In the genomic region with DNA sequence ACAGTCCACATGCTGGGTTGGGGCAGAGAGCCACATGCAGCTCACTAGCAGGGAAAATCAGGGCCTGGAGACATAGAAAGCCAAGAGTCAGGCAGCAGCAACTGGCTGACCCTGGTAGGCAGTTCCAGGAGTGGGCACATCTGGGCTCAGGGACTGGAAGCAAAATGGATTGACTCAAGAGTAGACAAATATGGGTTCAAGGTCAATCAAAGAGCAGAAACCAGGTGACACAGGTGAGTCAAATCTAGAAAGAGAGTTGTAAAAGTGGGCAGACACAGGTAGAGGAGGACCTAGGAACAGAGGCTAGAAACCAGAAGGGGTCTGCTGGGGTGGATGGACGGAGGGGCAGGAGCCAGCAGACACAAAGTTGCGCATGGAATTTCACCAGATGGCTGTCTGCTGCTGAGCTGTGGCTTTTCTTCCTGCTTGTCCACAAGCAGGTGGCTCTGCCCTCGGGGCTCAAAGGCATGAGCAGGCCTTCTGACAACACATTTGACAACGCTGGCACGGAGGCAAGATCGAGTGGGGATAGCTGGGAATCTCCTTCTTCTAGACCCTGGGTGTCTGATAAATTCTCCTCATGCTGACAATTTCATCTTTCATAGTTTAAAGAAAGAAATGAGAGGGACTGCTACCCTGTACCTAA, we compare ENCODE assay signal across 27 cellular contexts. TPM values are rescaled to one million over a fixed set of nuclear protein-coding genes. Genes with fewer than 3 reads are reported as not detected.
DNase-seq lines count a peak whose midpoint lies in the region; ATAC-seq, FAIRE-seq and TF ChIP-seq lines count a peak whose summit lies in the region.
"Had no signal": no experiment of that assay in that cellular context is flagged by ENCODE, and none has a peak within 500 bp of the region (broad histone marks: within the 10 kb centered on the region; RNA-seq: fewer than 3 reads in every experiment).

No MANE protein-coding gene starts in this region.

- H3K9me3 ChIP-seq in gastrocnemius medialis = no peaks in the 10 kb centered on the region
- H3K9me3 ChIP-seq: upper lobe of left lung had no signal

- TF ChIP-seq POLR2A in gastrocnemius medialis (IDR thresholded peaks at IDR 0.05) = no peak

- intact Hi-C loops in gastrocnemius medialis (cut with DNase I; ENCODE audit: low total_unique reads) = no loop called here

- no peaks in the 10 kb centered on the region for H3K36me3 ChIP-seq in gastrocnemius medialis
- H3K36me3 ChIP-seq: upper lobe of left lung had no signal

- H3K4me1 ChIP-seq in gastrocnemius medialis = no peaks in the 10 kb centered on the region

- in situ Hi-C loops in gastrocnemius medialis (cut with MboI; ENCODE audit: low sequenced_read_pairs in 4 of 4) = no loop called here

- no peak for TF ChIP-seq CTCF in D721Med (IDR thresholded peaks at IDR 0.05; ENCODE audit: insufficient read depth, missing control alignments)
- no peak for TF ChIP-seq CTCF in gastrocnemius medialis (IDR thresholded peaks at IDR 0.05 in 4 of 5, conservative IDR thresholded peaks at IDR 0.05 in 1 of 5)

- no peak overlapping the region for H3K27ac ChIP-seq in gastrocnemius medialis
- H3K27ac ChIP-seq: KMS-11 had no signal

- no peaks in the 10 kb centered on the region for H3K27me3 ChIP-seq in gastrocnemius medialis
- H3K27me3 ChIP-seq: upper lobe of left lung had no signal

- H3K4me3 ChIP-seq in gastrocnemius medialis = no peak overlapping the region
- H3K4me3 ChIP-seq: upper lobe of left lung had no signal

- no peak for FAIRE-seq in D721Med (lab: Jason Lieb, UNC)
- FAIRE-seq: bronchial epithelial cell, colon, GM18507 had no signal

- no peak; the same call in 2 of the 3 replicates for ATAC-seq in SK-N-SH treated with all-trans-retinoic acid at 6 μM for 48 hours
- ATAC-seq in HG03196 (IDR thresholded peaks at IDR 0.05; ENCODE audit: unreplicated experiment) = no peak
- no peak for ATAC-seq in gastrocnemius medialis
- ATAC-seq in GM21825 (IDR thresholded peaks at IDR 0.05; ENCODE audit: unreplicated experiment) = no peak
- ATAC-seq: left colon; natural killer cell treated with Interleukin-12 subunit alpha and Interleukin-12 subunit beta and Interleukin-15 and Interleukin-18, amount 100 ng/mL, for 72 hours; stimulated activated memory B cell treated with anti-CD40 and anti-IgM and Interleukin-4, amounts not matched to agents 10 μg/mL and 1 μg/mL and 100 μg/mL, for 72 hours had no signal

- DNase-seq in ELF-1 (ENCODE audit: low read depth, low spot score) = peak; percentile 64
- peak; percentile 62 for DNase-seq in M059J (ENCODE audit: low read depth)
- peak; percentile 83 for DNase-seq in myocyte (ENCODE audit: low read depth)
- DNase-seq in D721Med (ENCODE audit: insufficient read length, low spot score) = no peak
- no peak for DNase-seq in gastrocnemius medialis
- DNase-seq: activated CD4-positive, alpha-beta T cell treated with anti-CD3 and anti-CD28 coated beads for 1 hour; activated effector memory CD4-positive, alpha-beta T cell treated with Interleukin-2 at 50 U/mL for 16 hours; C1 segment of cervical spinal cord; H9; immature natural killer cell; left colon; NCI-H2081; NCI-H2227 treated with DMSO at 0.1 percent for 48 hours; NCI-H748 treated with DMSO at 0.1 percent for 48 hours; upper lobe of left lung had no signal

TF ChIP-seq in SK-N-SH treated with all-trans-retinoic acid at 6 μM for 48 hours, 23 proteins besides CTCF, POLR2A, EP300 and RAD21:
- TF ChIP-seq, protein P1, sequence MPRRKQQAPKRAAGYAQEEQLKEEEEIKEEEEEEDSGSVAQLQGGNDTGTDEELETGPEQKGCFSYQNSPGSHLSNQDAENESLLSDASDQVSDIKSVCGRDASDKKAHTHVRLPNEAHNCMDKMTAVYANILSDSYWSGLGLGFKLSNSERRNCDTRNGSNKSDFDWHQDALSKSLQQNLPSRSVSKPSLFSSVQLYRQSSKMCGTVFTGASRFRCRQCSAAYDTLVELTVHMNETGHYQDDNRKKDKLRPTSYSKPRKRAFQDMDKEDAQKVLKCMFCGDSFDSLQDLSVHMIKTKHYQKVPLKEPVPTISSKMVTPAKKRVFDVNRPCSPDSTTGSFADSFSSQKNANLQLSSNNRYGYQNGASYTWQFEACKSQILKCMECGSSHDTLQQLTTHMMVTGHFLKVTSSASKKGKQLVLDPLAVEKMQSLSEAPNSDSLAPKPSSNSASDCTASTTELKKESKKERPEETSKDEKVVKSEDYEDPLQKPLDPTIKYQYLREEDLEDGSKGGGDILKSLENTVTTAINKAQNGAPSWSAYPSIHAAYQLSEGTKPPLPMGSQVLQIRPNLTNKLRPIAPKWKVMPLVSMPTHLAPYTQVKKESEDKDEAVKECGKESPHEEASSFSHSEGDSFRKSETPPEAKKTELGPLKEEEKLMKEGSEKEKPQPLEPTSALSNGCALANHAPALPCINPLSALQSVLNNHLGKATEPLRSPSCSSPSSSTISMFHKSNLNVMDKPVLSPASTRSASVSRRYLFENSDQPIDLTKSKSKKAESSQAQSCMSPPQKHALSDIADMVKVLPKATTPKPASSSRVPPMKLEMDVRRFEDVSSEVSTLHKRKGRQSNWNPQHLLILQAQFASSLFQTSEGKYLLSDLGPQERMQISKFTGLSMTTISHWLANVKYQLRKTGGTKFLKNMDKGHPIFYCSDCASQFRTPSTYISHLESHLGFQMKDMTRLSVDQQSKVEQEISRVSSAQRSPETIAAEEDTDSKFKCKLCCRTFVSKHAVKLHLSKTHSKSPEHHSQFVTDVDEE (CRISPR knock-in tag; IDR thresholded peaks at IDR 0.05) = peak; percentile 77
- TF ChIP-seq OSR1 (CRISPR knock-in tag; IDR thresholded peaks at IDR 0.05) (no peak), TCF4 (CRISPR knock-in tag; IDR thresholded peaks at IDR 0.05; ENCODE audit: borderline replicate concordance) (peak; percentile 53; the same call in 1 of the 2 replicates), ESRRG (CRISPR knock-in tag; IDR thresholded peaks at IDR 0.05) (no peak)

RNA-seq across cellular contexts. Expression of gene IGSF3, which starts 40.8 kb away (rescaled TPM):
- total RNA-seq in M059J (2014; rRNA removed; shearing (Covaris generic)) = 12.0 and 24.9 TPM in 2 replicates
- total RNA-seq in myocyte (3.8 and 4.2 TPM in 2 replicates), gastrocnemius medialis (1 to 10 TPM in 1 of 4 donors, under 1 TPM in 3; 0.25 to 1.2 (median 0.72) TPM)
- 2.7 TPM for polyA plus RNA-seq in myocyte (2012)
- polyA plus RNA-seq: immature natural killer cell had no signal

RNA-seq across cellular contexts. Expression of gene CD2, which starts 45.9 kb away (rescaled TPM):
- total RNA-seq in M059J (2014; rRNA removed; shearing (Covaris generic)) = not detected in 2 replicates
- total RNA-seq in myocyte (not detected in 2 replicates), gastrocnemius medialis (under 1 TPM in 1 of 4 donors, not detected in 3; 0.16 TPM)
- polyA plus RNA-seq in myocyte (2012) = not detected
- total RNA-seq: bronchial epithelial cell, glomerular endothelial cell, H9, lung microvascular endothelial cell, osteocyte had no signal

Comparison
In these comparisons a context has a peak if more than half of its experiments do, and no peak if none do; other contexts are left out.
1. DNase-seq: peak in ELF-1 (single experiment), M059J (single experiment) and myocyte (single experiment); none in D721Med (single experiment) and gastrocnemius medialis (0 of 2).